ENCODE assay signal across 8 cellular contexts in genomic region chr17:42744806-42745617, GRCh38.
A peak's percentile ranks its signal among the peaks of the same experiment; 100 is the strongest.
DNase-seq lines count a peak whose midpoint lies in the region; ATAC-seq and TF ChIP-seq lines count a peak whose summit lies in the region.

EZH1 (minus strand) TSS chr17:42745040; CDS start chr17:42728941, 16,099 bp downstream.

- TF ChIP-seq CTCF in AG09319 (IDR thresholded peaks at IDR 0.05; ENCODE audit: low read depth, low read length) = no peak
- no peak for TF ChIP-seq CTCF in choroid plexus epithelial cell (conservative IDR thresholded peaks at IDR 0.05; ENCODE audit: low read depth, low read length)

- DNase-seq in AG09319 (ENCODE audit: extremely low read depth, low read depth) = peak; percentile 76
- peak; percentile 75 for DNase-seq in NCI-H524 treated with DMSO at 0.1 percent for 48 hours (lab: John Stamatoyannopoulos, UW)
- peak; percentile 89 to 91 for DNase-seq in activated CD4-positive, alpha-beta T cell treated with anti-CD3 and anti-CD28 coated beads for 4 hours
- peak; percentile 90 for DNase-seq in choroid plexus epithelial cell (ENCODE audit: low read depth)
- DNase-seq in kidney glomerular epithelial cell (lab: John Stamatoyannopoulos, UW) = peak; percentile 74
- DNase-seq in stimulated activated CD4-positive, alpha-beta T cell treated with anti-CD3 and anti-CD28 coated beads, Interleukin-15, amount 100 ng/mL, for 48 hours (ENCODE audit: low read depth in 2 of 2) = peak; percentile 88 to 90

- ATAC-seq in GM19035 (IDR thresholded peaks at IDR 0.05; ENCODE audit: unreplicated experiment) = peak; percentile 78
- ATAC-seq in HG03432 (IDR thresholded peaks at IDR 0.05; ENCODE audit: unreplicated experiment) = peak; percentile 86

- H3K4me3 ChIP-seq in choroid plexus epithelial cell (ENCODE audit: low read depth, low read length) = peak within 1 kb of the TSS; percentile 89

Comparison
In these comparisons a context has a peak if more than half of its experiments do, and no peak if none do; other contexts are left out.
1. Peak in every context shown above with its lines: DNase-seq, ATAC-seq and H3K4me3 ChIP-seq.